Comparison of ENCODE assay signal across 1 cellular context in the genomic region with DNA sequence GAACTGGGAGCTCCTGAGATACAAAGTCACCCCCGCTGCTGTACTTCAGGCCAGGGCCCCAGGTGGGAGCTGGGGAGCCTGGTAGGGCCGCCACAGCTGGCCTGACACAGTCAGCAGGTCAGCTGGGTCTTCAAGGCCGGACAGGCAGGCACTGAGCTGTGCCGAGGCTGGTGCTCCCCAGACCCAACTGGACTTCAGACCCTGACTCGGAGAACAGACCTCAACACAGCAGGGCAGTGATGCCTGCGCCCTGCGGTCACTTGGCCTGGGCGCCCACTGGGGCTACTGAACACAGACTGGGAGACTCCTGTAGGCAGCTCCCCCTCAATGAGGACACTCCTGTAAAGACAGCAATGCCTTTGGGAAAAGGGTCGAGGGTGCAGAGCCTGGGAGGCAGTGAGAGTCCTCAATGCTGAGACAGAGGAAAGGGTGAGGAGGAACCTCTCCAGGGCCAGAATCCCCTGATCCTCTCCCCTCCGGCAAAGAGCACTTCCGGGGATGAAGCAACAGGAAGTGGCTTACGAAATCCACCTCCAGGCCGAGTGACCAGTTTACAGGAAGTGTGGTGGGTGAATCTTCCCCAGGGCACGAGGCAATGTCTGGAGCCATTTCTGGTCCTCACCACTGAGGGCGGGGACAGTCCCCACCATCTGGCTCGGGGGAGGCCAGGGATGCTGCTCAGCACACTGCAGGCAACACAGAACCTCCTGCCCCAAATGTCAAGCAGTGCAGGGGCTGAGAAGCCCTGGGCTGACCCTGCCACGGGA.
TF ChIP-seq lines count a peak whose summit lies in the region.

No MANE protein-coding gene starts in this region.

TF ChIP-seq in HepG2, 621 proteins besides CTCF, POLR2A, EP300 and RAD21 (continued from another document and continues in another):
- TF ChIP-seq, protein P1, sequence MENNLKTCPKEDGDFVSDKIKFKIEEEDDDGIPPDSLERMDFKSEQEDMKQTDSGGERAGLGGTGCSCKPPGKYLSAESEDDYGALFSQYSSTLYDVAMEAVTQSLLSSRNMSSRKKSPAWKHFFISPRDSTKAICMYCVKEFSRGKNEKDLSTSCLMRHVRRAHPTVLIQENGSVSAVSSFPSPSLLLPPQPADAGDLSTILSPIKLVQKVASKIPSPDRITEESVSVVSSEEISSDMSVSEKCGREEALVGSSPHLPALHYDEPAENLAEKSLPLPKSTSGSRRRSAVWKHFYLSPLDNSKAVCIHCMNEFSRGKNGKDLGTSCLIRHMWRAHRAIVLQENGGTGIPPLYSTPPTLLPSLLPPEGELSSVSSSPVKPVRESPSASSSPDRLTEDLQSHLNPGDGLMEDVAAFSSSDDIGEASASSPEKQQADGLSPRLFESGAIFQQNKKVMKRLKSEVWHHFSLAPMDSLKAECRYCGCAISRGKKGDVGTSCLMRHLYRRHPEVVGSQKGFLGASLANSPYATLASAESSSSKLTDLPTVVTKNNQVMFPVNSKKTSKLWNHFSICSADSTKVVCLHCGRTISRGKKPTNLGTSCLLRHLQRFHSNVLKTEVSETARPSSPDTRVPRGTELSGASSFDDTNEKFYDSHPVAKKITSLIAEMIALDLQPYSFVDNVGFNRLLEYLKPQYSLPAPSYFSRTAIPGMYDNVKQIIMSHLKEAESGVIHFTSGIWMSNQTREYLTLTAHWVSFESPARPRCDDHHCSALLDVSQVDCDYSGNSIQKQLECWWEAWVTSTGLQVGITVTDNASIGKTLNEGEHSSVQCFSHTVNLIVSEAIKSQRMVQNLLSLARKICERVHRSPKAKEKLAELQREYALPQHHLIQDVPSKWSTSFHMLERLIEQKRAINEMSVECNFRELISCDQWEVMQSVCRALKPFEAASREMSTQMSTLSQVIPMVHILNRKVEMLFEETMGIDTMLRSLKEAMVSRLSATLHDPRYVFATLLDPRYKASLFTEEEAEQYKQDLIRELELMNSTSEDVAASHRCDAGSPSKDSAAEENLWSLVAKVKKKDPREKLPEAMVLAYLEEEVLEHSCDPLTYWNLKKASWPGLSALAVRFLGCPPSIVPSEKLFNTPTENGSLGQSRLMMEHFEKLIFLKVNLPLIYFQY (CRISPR knock-in tag; IDR thresholded peaks at IDR 0.05; ENCODE audit: borderline replicate concordance), result peak; percentile 90; the same call in 1 of the 2 replicates
- TF ChIP-seq ZNF30 (CRISPR knock-in tag; IDR thresholded peaks at IDR 0.05), result no peak
- TF ChIP-seq NFE2L1 (CRISPR knock-in tag; IDR thresholded peaks at IDR 0.05; ENCODE audit: borderline replicate concordance), result no peak
- no peak for TF ChIP-seq SP1 (IDR thresholded peaks at IDR 0.05)
- peak; percentile 29; the same call in 1 of the 2 replicates for TF ChIP-seq SP1 (CRISPR knock-in tag; IDR thresholded peaks at IDR 0.05)
- TF ChIP-seq KDM6A (CRISPR knock-in tag; IDR thresholded peaks at IDR 0.05; ENCODE audit: low read depth), result peak; percentile 24; the same call in 1 of the 2 replicates
- TF ChIP-seq GATAD2A (CRISPR knock-in tag; IDR thresholded peaks at IDR 0.05), result peak; percentile 97
- TF ChIP-seq, protein P2, sequence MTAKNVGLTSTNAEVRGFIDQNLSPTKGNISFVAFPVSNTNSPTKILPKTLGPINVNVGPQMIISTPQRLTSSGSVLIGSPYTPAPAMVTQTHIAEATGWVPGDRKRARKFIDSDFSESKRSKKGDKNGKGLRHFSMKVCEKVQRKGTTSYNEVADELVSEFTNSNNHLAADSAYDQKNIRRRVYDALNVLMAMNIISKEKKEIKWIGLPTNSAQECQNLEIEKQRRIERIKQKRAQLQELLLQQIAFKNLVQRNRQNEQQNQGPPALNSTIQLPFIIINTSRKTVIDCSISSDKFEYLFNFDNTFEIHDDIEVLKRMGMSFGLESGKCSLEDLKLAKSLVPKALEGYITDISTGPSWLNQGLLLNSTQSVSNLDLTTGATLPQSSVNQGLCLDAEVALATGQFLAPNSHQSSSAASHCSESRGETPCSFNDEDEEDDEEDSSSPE (CRISPR knock-in tag; IDR thresholded peaks at IDR 0.05), result peak; percentile 84
- TF ChIP-seq RBAK (CRISPR knock-in tag; IDR thresholded peaks at IDR 0.05), result no peak
- no peak for TF ChIP-seq ZNF562 (CRISPR knock-in tag; IDR thresholded peaks at IDR 0.05; ENCODE audit: borderline replicate concordance)
- TF ChIP-seq, protein P3, sequence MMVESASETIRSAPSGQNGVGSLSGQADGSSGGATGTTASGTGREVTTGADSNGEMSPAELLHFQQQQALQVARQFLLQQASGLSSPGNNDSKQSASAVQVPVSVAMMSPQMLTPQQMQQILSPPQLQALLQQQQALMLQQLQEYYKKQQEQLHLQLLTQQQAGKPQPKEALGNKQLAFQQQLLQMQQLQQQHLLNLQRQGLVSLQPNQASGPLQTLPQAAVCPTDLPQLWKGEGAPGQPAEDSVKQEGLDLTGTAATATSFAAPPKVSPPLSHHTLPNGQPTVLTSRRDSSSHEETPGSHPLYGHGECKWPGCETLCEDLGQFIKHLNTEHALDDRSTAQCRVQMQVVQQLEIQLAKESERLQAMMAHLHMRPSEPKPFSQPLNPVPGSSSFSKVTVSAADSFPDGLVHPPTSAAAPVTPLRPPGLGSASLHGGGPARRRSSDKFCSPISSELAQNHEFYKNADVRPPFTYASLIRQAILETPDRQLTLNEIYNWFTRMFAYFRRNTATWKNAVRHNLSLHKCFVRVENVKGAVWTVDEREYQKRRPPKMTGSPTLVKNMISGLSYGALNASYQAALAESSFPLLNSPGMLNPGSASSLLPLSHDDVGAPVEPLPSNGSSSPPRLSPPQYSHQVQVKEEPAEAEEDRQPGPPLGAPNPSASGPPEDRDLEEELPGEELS (CRISPR knock-in tag; IDR thresholded peaks at IDR 0.05), result peak; percentile 88
- no peak for TF ChIP-seq SMARCE1 (IDR thresholded peaks at IDR 0.05; ENCODE audit: borderline replicate concordance)
- TF ChIP-seq SRF (IDR thresholded peaks at IDR 0.05; ENCODE audit: low read depth, low read length), result no peak
- peak; percentile 50; the same call in 1 of the 2 replicates for TF ChIP-seq HMG20B (CRISPR knock-in tag; conservative IDR thresholded peaks at IDR 0.05)
- peak; percentile 86 for TF ChIP-seq SIX4 (CRISPR knock-in tag; IDR thresholded peaks at IDR 0.05)
- TF ChIP-seq ZNF468 (CRISPR knock-in tag; IDR thresholded peaks at IDR 0.05), result no peak
- TF ChIP-seq HOXD1 (CRISPR knock-in tag; IDR thresholded peaks at IDR 0.05), result peak; percentile 28; the same call in 1 of the 2 replicates
- no peak for TF ChIP-seq ZNF20 (CRISPR knock-in tag; IDR thresholded peaks at IDR 0.05)
- TF ChIP-seq, protein P4, sequence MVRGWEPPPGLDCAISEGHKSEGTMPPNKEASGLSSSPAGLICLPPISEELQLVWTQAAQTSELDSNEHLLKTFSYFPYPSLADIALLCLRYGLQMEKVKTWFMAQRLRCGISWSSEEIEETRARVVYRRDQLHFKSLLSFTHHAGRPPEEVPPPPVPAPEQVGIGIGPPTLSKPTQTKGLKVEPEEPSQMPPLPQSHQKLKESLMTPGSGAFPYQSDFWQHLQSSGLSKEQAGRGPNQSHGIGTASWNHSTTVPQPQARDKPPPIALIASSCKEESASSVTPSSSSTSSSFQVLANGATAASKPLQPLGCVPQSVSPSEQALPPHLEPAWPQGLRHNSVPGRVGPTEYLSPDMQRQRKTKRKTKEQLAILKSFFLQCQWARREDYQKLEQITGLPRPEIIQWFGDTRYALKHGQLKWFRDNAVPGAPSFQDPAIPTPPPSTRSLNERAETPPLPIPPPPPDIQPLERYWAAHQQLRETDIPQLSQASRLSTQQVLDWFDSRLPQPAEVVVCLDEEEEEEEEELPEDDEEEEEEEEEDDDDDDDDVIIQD (CRISPR knock-in tag; IDR thresholded peaks at IDR 0.05; ENCODE audit: low read depth), result peak; percentile 86
- TF ChIP-seq ZNF558 (CRISPR knock-in tag; IDR thresholded peaks at IDR 0.05; ENCODE audit: borderline replicate concordance), result peak; percentile 47; the same call in 1 of the 2 replicates
- no peak for TF ChIP-seq HNRNPLL (IDR thresholded peaks at IDR 0.05; ENCODE audit: low read depth, low read length, poor library complexity, severe bottlenecking)
- TF ChIP-seq, protein P5, sequence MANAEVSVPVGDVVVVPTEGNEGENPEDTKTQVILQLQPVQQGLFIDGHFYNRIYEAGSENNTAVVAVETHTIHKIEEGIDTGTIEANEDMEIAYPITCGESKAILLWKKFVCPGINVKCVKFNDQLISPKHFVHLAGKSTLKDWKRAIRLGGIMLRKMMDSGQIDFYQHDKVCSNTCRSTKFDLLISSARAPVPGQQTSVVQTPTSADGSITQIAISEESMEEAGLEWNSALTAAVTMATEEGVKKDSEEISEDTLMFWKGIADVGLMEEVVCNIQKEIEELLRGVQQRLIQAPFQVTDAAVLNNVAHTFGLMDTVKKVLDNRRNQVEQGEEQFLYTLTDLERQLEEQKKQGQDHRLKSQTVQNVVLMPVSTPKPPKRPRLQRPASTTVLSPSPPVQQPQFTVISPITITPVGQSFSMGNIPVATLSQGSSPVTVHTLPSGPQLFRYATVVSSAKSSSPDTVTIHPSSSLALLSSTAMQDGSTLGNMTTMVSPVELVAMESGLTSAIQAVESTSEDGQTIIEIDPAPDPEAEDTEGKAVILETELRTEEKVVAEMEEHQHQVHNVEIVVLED (CRISPR knock-in tag; IDR thresholded peaks at IDR 0.05; ENCODE audit: borderline replicate concordance), result peak; percentile 62; the same call in 1 of the 2 replicates
- TF ChIP-seq, protein P6, sequence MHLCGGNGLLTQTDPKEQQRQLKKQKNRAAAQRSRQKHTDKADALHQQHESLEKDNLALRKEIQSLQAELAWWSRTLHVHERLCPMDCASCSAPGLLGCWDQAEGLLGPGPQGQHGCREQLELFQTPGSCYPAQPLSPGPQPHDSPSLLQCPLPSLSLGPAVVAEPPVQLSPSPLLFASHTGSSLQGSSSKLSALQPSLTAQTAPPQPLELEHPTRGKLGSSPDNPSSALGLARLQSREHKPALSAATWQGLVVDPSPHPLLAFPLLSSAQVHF (CRISPR knock-in tag; IDR thresholded peaks at IDR 0.05), result no peak
- no peak; the same call in 1 of the 2 replicates for TF ChIP-seq ZNF552 (CRISPR knock-in tag; IDR thresholded peaks at IDR 0.05; ENCODE audit: borderline replicate concordance)
- TF ChIP-seq, protein P7, sequence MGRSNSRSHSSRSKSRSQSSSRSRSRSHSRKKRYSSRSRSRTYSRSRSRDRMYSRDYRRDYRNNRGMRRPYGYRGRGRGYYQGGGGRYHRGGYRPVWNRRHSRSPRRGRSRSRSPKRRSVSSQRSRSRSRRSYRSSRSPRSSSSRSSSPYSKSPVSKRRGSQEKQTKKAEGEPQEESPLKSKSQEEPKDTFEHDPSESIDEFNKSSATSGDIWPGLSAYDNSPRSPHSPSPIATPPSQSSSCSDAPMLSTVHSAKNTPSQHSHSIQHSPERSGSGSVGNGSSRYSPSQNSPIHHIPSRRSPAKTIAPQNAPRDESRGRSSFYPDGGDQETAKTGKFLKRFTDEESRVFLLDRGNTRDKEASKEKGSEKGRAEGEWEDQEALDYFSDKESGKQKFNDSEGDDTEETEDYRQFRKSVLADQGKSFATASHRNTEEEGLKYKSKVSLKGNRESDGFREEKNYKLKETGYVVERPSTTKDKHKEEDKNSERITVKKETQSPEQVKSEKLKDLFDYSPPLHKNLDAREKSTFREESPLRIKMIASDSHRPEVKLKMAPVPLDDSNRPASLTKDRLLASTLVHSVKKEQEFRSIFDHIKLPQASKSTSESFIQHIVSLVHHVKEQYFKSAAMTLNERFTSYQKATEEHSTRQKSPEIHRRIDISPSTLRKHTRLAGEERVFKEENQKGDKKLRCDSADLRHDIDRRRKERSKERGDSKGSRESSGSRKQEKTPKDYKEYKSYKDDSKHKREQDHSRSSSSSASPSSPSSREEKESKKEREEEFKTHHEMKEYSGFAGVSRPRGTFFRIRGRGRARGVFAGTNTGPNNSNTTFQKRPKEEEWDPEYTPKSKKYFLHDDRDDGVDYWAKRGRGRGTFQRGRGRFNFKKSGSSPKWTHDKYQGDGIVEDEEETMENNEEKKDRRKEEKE (IDR thresholded peaks at IDR 0.05), result no peak
- 0 out of 2 replicates have a peak, but pooled peaks have one; percentile 53 for TF ChIP-seq ZNF709 (CRISPR knock-in tag; IDR thresholded peaks at IDR 0.05)
- TF ChIP-seq, protein P8, sequence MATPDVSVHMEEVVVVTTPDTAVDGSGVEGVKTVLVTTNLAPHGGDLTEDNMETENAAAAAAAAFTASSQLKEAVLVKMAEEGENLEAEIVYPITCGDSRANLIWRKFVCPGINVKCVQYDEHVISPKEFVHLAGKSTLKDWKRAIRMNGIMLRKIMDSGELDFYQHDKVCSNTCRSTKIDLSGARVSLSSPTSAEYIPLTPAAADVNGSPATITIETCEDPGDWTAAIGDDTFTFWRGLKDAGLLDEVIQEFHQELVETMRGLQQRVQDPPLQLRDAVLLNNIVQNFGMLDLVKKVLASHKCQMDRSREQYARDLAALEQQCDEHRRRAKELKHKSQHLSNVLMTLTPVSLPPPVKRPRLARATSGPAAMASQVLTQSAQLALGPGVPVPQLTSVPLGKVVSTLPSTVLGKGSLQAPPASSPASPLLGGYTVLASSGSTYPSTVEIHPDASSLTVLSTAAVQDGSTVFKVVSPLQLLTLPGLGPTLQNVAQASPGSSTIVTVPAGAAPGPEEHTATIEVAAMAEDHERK (CRISPR knock-in tag; IDR thresholded peaks at IDR 0.05; ENCODE audit: low read depth), result 0 out of 2 replicates have a peak, but pooled peaks have one; percentile 43
- no peak; the same call in 1 of the 2 replicates for TF ChIP-seq PITX1 (CRISPR knock-in tag; IDR thresholded peaks at IDR 0.05)
- TF ChIP-seq, protein P9, sequence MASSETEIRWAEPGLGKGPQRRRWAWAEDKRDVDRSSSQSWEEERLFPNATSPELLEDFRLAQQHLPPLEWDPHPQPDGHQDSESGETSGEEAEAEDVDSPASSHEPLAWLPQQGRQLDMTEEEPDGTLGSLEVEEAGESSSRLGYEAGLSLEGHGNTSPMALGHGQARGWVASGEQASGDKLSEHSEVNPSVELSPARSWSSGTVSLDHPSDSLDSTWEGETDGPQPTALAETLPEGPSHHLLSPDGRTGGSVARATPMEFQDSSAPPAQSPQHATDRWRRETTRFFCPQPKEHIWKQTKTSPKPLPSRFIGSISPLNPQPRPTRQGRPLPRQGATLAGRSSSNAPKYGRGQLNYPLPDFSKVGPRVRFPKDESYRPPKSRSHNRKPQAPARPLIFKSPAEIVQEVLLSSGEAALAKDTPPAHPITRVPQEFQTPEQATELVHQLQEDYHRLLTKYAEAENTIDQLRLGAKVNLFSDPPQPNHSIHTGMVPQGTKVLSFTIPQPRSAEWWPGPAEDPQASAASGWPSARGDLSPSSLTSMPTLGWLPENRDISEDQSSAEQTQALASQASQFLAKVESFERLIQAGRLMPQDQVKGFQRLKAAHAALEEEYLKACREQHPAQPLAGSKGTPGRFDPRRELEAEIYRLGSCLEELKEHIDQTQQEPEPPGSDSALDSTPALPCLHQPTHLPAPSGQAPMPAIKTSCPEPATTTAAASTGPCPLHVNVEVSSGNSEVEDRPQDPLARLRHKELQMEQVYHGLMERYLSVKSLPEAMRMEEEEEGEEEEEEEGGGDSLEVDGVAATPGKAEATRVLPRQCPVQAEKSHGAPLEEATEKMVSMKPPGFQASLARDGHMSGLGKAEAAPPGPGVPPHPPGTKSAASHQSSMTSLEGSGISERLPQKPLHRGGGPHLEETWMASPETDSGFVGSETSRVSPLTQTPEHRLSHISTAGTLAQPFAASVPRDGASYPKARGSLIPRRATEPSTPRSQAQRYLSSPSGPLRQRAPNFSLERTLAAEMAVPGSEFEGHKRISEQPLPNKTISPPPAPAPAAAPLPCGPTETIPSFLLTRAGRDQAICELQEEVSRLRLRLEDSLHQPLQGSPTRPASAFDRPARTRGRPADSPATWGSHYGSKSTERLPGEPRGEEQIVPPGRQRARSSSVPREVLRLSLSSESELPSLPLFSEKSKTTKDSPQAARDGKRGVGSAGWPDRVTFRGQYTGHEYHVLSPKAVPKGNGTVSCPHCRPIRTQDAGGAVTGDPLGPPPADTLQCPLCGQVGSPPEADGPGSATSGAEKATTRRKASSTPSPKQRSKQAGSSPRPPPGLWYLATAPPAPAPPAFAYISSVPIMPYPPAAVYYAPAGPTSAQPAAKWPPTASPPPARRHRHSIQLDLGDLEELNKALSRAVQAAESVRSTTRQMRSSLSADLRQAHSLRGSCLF (CRISPR knock-in tag; IDR thresholded peaks at IDR 0.05; ENCODE audit: borderline replicate concordance), result no peak
